In the genomic region with DNA sequence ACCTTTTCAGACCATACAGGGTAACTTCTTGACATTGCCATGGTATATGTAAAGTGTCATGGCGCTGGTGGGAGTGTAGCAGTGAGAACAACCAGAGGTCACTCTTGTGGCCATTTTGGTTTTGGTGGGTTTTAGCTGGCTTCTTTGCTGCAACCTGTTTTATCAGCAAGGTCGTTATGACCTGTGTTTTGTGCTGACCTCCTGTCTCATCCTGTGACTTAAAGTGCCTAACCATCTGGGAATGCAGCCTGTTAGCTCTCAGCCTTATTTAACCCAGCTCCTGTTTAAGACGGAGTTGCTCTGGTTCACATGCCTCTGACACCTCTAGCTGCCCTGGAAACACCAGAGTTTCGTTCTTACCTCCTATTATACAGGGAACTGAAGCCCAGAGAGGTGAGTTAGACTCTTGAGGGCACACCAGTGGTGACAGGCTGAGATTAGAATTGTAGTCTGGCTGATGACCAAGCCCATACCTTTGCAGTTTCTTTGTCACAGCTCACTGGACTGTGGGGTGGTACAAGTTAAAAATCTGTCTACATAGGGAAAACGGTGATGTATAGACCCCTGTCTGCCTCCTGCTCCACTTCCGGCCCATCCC, we compare ENCODE assay signal across 1 cellular context.
TF ChIP-seq lines count a peak whose summit lies in the region.

No MANE protein-coding gene starts in this region.

TF ChIP-seq in GM23338, 12 proteins besides CTCF, POLR2A, EP300 and RAD21 (continued from another document):
- TF ChIP-seq, protein P1, sequence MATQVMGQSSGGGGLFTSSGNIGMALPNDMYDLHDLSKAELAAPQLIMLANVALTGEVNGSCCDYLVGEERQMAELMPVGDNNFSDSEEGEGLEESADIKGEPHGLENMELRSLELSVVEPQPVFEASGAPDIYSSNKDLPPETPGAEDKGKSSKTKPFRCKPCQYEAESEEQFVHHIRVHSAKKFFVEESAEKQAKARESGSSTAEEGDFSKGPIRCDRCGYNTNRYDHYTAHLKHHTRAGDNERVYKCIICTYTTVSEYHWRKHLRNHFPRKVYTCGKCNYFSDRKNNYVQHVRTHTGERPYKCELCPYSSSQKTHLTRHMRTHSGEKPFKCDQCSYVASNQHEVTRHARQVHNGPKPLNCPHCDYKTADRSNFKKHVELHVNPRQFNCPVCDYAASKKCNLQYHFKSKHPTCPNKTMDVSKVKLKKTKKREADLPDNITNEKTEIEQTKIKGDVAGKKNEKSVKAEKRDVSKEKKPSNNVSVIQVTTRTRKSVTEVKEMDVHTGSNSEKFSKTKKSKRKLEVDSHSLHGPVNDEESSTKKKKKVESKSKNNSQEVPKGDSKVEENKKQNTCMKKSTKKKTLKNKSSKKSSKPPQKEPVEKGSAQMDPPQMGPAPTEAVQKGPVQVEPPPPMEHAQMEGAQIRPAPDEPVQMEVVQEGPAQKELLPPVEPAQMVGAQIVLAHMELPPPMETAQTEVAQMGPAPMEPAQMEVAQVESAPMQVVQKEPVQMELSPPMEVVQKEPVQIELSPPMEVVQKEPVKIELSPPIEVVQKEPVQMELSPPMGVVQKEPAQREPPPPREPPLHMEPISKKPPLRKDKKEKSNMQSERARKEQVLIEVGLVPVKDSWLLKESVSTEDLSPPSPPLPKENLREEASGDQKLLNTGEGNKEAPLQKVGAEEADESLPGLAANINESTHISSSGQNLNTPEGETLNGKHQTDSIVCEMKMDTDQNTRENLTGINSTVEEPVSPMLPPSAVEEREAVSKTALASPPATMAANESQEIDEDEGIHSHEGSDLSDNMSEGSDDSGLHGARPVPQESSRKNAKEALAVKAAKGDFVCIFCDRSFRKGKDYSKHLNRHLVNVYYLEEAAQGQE (IDR thresholded peaks at IDR 0.05; ENCODE audit: unreplicated experiment) = no peak
- TF ChIP-seq EZH2phosphoT487 (IDR thresholded peaks at IDR 0.05; ENCODE audit: unreplicated experiment) = no peak
- TF ChIP-seq, protein P2, sequence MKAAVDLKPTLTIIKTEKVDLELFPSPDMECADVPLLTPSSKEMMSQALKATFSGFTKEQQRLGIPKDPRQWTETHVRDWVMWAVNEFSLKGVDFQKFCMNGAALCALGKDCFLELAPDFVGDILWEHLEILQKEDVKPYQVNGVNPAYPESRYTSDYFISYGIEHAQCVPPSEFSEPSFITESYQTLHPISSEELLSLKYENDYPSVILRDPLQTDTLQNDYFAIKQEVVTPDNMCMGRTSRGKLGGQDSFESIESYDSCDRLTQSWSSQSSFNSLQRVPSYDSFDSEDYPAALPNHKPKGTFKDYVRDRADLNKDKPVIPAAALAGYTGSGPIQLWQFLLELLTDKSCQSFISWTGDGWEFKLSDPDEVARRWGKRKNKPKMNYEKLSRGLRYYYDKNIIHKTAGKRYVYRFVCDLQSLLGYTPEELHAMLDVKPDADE (IDR thresholded peaks at IDR 0.05) = no peak
- TF ChIP-seq ZNF331 (CRISPR knock-in tag; IDR thresholded peaks at IDR 0.05; ENCODE audit: low read depth) = no peak
- TF ChIP-seq JUNB (IDR thresholded peaks at IDR 0.05; ENCODE audit: unreplicated experiment) = no peak
- TF ChIP-seq, protein P3, sequence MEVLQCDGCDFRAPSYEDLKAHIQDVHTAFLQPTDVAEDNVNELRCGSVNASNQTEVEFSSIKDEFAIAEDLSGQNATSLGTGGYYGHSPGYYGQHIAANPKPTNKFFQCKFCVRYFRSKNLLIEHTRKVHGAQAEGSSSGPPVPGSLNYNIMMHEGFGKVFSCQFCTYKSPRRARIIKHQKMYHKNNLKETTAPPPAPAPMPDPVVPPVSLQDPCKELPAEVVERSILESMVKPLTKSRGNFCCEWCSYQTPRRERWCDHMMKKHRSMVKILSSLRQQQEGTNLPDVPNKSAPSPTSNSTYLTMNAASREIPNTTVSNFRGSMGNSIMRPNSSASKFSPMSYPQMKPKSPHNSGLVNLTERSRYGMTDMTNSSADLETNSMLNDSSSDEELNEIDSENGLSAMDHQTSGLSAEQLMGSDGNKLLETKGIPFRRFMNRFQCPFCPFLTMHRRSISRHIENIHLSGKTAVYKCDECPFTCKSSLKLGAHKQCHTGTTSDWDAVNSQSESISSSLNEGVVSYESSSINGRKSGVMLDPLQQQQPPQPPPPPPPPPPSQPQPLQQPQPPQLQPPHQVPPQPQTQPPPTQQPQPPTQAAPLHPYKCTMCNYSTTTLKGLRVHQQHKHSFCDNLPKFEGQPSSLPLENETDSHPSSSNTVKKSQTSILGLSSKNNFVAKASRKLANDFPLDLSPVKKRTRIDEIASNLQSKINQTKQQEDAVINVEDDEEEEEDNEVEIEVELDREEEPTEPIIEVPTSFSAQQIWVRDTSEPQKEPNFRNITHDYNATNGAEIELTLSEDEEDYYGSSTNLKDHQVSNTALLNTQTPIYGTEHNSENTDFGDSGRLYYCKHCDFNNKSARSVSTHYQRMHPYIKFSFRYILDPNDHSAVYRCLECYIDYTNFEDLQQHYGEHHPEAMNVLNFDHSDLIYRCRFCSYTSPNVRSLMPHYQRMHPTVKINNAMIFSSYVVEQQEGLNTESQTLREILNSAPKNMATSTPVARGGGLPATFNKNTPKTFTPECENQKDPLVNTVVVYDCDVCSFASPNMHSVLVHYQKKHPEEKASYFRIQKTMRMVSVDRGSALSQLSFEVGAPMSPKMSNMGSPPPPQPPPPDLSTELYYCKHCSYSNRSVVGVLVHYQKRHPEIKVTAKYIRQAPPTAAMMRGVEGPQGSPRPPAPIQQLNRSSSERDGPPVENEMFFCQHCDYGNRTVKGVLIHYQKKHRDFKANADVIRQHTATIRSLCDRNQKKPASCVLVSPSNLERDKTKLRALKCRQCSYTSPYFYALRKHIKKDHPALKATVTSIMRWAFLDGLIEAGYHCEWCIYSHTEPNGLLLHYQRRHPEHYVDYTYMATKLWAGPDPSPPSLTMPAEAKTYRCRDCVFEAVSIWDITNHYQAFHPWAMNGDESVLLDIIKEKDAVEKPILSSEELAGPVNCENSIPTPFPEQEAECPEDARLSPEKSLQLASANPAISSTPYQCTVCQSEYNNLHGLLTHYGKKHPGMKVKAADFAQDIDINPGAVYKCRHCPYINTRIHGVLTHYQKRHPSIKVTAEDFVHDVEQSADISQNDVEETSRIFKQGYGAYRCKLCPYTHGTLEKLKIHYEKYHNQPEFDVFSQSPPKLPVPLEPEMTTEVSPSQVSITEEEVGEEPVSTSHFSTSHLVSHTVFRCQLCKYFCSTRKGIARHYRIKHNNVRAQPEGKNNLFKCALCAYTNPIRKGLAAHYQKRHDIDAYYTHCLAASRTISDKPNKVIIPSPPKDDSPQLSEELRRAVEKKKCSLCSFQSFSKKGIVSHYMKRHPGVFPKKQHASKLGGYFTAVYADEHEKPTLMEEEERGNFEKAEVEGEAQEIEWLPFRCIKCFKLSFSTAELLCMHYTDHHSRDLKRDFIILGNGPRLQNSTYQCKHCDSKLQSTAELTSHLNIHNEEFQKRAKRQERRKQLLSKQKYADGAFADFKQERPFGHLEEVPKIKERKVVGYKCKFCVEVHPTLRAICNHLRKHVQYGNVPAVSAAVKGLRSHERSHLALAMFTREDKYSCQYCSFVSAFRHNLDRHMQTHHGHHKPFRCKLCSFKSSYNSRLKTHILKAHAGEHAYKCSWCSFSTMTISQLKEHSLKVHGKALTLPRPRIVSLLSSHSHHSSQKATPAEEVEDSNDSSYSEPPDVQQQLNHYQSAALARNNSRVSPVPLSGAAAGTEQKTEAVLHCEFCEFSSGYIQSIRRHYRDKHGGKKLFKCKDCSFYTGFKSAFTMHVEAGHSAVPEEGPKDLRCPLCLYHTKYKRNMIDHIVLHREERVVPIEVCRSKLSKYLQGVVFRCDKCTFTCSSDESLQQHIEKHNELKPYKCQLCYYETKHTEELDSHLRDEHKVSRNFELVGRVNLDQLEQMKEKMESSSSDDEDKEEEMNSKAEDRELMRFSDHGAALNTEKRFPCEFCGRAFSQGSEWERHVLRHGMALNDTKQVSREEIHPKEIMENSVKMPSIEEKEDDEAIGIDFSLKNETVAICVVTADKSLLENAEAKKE (CRISPR knock-in tag; IDR thresholded peaks at IDR 0.05) = no peak
